8 cellular contexts compared by ENCODE assay signal in genomic region chr10:71213761-71214440, GRCh38. TPM values are rescaled to one million over a fixed set of nuclear protein-coding genes. Genes with fewer than 3 reads are reported as not detected.
DNase-seq lines count a peak whose midpoint lies in the region; ATAC-seq, FAIRE-seq and TF ChIP-seq lines count a peak whose summit lies in the region.

No MANE protein-coding gene starts in this region.

- DNase-seq in AG10803 (ENCODE audit: low read depth) (peak; percentile 94), LoVo (ENCODE audit: low spot score) (peak; percentile 38), H1 (ENCODE audit: low read depth in 1 of 2, low spot score in 2 of 2) (no peak), NCI-H1092 treated with DMSO at 0.1 percent for 48 hours (lab: John Stamatoyannopoulos, UW) (no peak), occipital lobe (lab: John Stamatoyannopoulos, UW) (no peak), SHP77 treated with DMSO at 0.1 percent for 48 hours (lab: John Stamatoyannopoulos, UW) (no peak)
- no peak for DNase-seq in naive thymus-derived CD8-positive, alpha-beta T cell
- no peak for DNase-seq in activated CD4-positive, CD25-positive, alpha-beta regulatory T cell treated with anti-CD3 and anti-CD28 coated beads, Interleukin-2, amount 50 U/mL, for 72 hours

- no peak overlapping the region for H4K8ac ChIP-seq in H1 (ENCODE audit: extremely low read depth, insufficient read depth, low read length)

- H3K18ac ChIP-seq in H1 (ENCODE audit: extremely low read depth, low read length) = peak overlapping the region; percentile 73; the same call in 1 of the 2 replicates

- H3K79me2 ChIP-seq in H1 (ENCODE audit: control insufficient read depth in 1 of 2, insufficient read depth in 2 of 2, low read length in 2 of 2) = peaks cover 0 to 42% of the 10 kb centered on the region in 2 experiments; a peak in 3 of 4 replicates

- no peaks in the 10 kb centered on the region for H3K36me3 Mint-ChIP-seq in naive thymus-derived CD8-positive, alpha-beta T cell

- no peak overlapping the region for H3K4ac ChIP-seq in H1 (replicated peaks; ENCODE audit: insufficient read length, low read depth, low read length)

- TF ChIP-seq POLR2A in H1 (IDR thresholded peaks at IDR 0.05; ENCODE audit: control extremely low read depth in 1 of 2, low read depth in 2 of 2, low read length in 2 of 2) = peak in 1 of 2 experiments; percentile 16; a peak in 1 of 3 replicates

- H3K9me3 ChIP-seq in H1 (ENCODE audit: insufficient read depth in 2 of 2, low read depth in 1 of 2, low read length in 1 of 2) = no peaks in the 10 kb centered on the region

- H3K23ac ChIP-seq in H1 (ENCODE audit: insufficient read length) = no peak overlapping the region

- H3K4me1 Mint-ChIP-seq in naive thymus-derived CD8-positive, alpha-beta T cell = peaks cover 3 to 33% (median 28%) of the 10 kb centered on the region in 4 donors

- H3K9me3 Mint-ChIP-seq in naive thymus-derived CD8-positive, alpha-beta T cell = peaks cover 0 to 2% (median 0%) of the 10 kb centered on the region in 9 donors

- POLR2A ChIA-PET in H1 (lab: Charles Lee; ENCODE audit: partially characterized antibody) = interaction anchor here (1.0 to 6.8 kb wide), 11 partner anchors 8 to 57 kb away, joined by 3 to 45 read pairs (median 4); no protein-coding TSS in a partner anchor
- POLR2A ChIA-PET in naive thymus-derived CD8-positive, alpha-beta T cell (lab: Charles Lee) = no interaction called here

- TF ChIP-seq RAD21 in H1 (IDR thresholded peaks at IDR 0.05 in 1 of 2, conservative IDR thresholded peaks at IDR 0.05 in 1 of 2; ENCODE audit: low read depth in 2 of 2, low read length in 2 of 2) = no peak

- no peak for TF ChIP-seq EP300 in H1 (IDR thresholded peaks at IDR 0.05; ENCODE audit: borderline replicate concordance in 1 of 2, low read depth in 2 of 2, low read length in 2 of 2)

- no peak overlapping the region for H2BK15ac ChIP-seq in H1 (ENCODE audit: low read length)

- peaks cover 24% of the 10 kb centered on the region; the same call in 1 of the 2 replicates for H3K23me2 ChIP-seq in H1 (ENCODE audit: low read depth, low read length)

- H3K27me3 Mint-ChIP-seq in naive thymus-derived CD8-positive, alpha-beta T cell = peaks cover 28 to 66% (median 50%) of the 10 kb centered on the region in 5 donors

- H3K36me3 ChIP-seq in H1 (ENCODE audit: control insufficient read depth in 2 of 4, insufficient read depth in 4 of 4, low read length in 3 of 4) = no peaks in the 10 kb centered on the region

- FAIRE-seq in H1 (lab: Jason Lieb, UNC) = no peak

- H3K56ac ChIP-seq in H1 (replicated peaks; ENCODE audit: insufficient read length, low read depth, low read length) = no peak overlapping the region

- peak overlapping the region in 1 of 10 donors; percentile 31 for H3K27ac Mint-ChIP-seq in naive thymus-derived CD8-positive, alpha-beta T cell

- H3K4me1 ChIP-seq in H1 (replicated peaks in 1 of 4; ENCODE audit: control insufficient read depth in 3 of 4, insufficient read depth in 4 of 4, low read length in 3 of 4) = peaks cover 22 to 60% (median 33%) of the 10 kb centered on the region in 4 experiments

- H2AK5ac ChIP-seq in H1 (ENCODE audit: low read depth, low read length) = 0 out of 2 replicates have a peak overlapping the region, but pooled peaks have one; percentile 77

- H2BK20ac ChIP-seq in H1 (ENCODE audit: low read length) = no peak overlapping the region

- H3K27me3 ChIP-seq in H1 (replicated peaks in 1 of 4; ENCODE audit: control insufficient read depth in 3 of 4, extremely low read depth in 1 of 4, insufficient read depth in 3 of 4, low read length in 3 of 4) = peaks cover 1 to 31% (median 23%) of the 10 kb centered on the region in 4 experiments

- no peak for TF ChIP-seq CTCF in AG10803 (conservative IDR thresholded peaks at IDR 0.05; ENCODE audit: low read length)
- no peak for TF ChIP-seq CTCF in H1 (IDR thresholded peaks at IDR 0.05; ENCODE audit: control extremely low read depth in 1 of 3, insufficient read depth in 1 of 3, low read depth in 1 of 3, low read length in 3 of 3)

- no peak for ATAC-seq in naive thymus-derived CD8-positive, alpha-beta T cell

- 2% methylated on average over 33 of the region's 33 CpGs; no CpG with 5 or more reads in 1 of the 2 experiments for WGBS in H1 (ENCODE audit: extremely low coverage in 1 of 2, insufficient coverage in 1 of 2, insufficient read length in 1 of 2, insufficient replicate concordance in 2 of 2, low coverage in 1 of 2, low lambda C conversion rate in 2 of 2, missing lambda C conversion rate in 1 of 2), 2 experiments

- peak overlapping the region; percentile 90 to 99 for H3K4me2 ChIP-seq in H1 (ENCODE audit: insufficient read depth in 1 of 2, low read depth in 2 of 2, low read length in 2 of 2)

- no peak overlapping the region for H2BK120ac ChIP-seq in H1 (replicated peaks; ENCODE audit: low read depth, low read length)

- no peak overlapping the region for H2BK5ac ChIP-seq in H1 (ENCODE audit: low read depth, low read length)

- CTCF ChIA-PET in H1 (lab: Charles Lee; ENCODE audit: partially characterized antibody) = interaction anchor here (0.9 to 12.3 kb wide), 8 partner anchors 45 to 311 kb away, joined by 3 to 138 read pairs (median 4); no protein-coding TSS in a partner anchor

- H3K9ac ChIP-seq in H1 (replicated peaks in 1 of 4; ENCODE audit: extremely low read depth in 1 of 4, low read depth in 3 of 4, low read length in 3 of 4) = peak overlapping the region in 2 of 4 experiments; percentile 21 to 45; a peak in 3 of 7 replicates

- H3K79me1 ChIP-seq in H1 (ENCODE audit: low read depth, low read length) = peaks cover 4% of the 10 kb centered on the region

- H3K4me3 Mint-ChIP-seq in naive thymus-derived CD8-positive, alpha-beta T cell = peak overlapping the region; percentile 25 to 82 (median 56)

- H2AFZ ChIP-seq in H1 (ENCODE audit: low read length) = no peak overlapping the region

- H3K14ac ChIP-seq in H1 (ENCODE audit: insufficient read length) = no peak overlapping the region

- H4K91ac ChIP-seq in H1 (replicated peaks; ENCODE audit: insufficient read length, low read length) = no peak overlapping the region

- no peak overlapping the region for H3K27ac ChIP-seq in H1 (ENCODE audit: low read depth, low read length)

- H3K4me3 ChIP-seq in AG10803 (ENCODE audit: low read length) (peak overlapping the region; percentile 74), H1 (ENCODE audit: extremely low read depth in 1 of 4, insufficient read depth in 2 of 4, low read depth in 3 of 4, low read length in 4 of 4) (peak overlapping the region; percentile 65 to 91 (median 78))

- H2BK12ac ChIP-seq in H1 (ENCODE audit: low read depth, low read length) = 0 out of 2 replicates have a peak overlapping the region, but pooled peaks have one; percentile 84

- peaks cover 1 to 3% of the 10 kb centered on the region in 2 experiments for H4K20me1 ChIP-seq in H1 (replicated peaks in 1 of 2; ENCODE audit: control insufficient read depth in 1 of 2, insufficient read depth in 2 of 2, low read length in 2 of 2)

- H4K5ac ChIP-seq in H1 (ENCODE audit: insufficient read length, low read depth, low read length) = no peak overlapping the region

TF ChIP-seq in H1, 55 proteins besides CTCF, POLR2A, EP300 and RAD21:
- TF ChIP-seq JUN (IDR thresholded peaks at IDR 0.05; ENCODE audit: low read depth, low read length) (no peak), SIN3A (conservative IDR thresholded peaks at IDR 0.05 in 1 of 2, IDR thresholded peaks at IDR 0.05 in 1 of 2; ENCODE audit: low read depth in 1 of 2, low read length in 2 of 2) (0 out of 4 replicates have a peak, but pooled peaks of 1 of the 2 experiments have one; percentile 39)
TF ChIP-seq in H1: peak in this region for 1.

RNA-seq across cellular contexts. Expression of gene UNC5B, which starts 1.5 kb away (rescaled TPM):
- 31.8 and 31.9 TPM in 2 replicates for total RNA-seq in H1 (2021; fragmentation: NEBNext Ultra II Directional; extraction: Animal tissue kit (Norgen Biotek cat#: 25700))
- polyA plus RNA-seq in H1 (2011; rRNA removed) = 27.9 and 34.1 TPM in 2 replicates
- 22.8 TPM for polyA plus RNA-seq in H1 (2011; cell fraction: cytosol; rRNA removed)
- polyA plus RNA-seq in H1 (2011; cell fraction: nucleus; rRNA removed) = 58.1 TPM
- 22.2 to 30.2 TPM (median 28.1 TPM) in 4 replicates for polyA plus RNA-seq in H1 (2012, experiment 1 of 2)
- polyA plus RNA-seq in H1 (2012, experiment 2 of 2) = 28.3 TPM
- polyA plus RNA-seq in H1 (2013, experiment 1 of 2) = 22.6 TPM
- 24.0 TPM for polyA plus RNA-seq in H1 (2013, experiment 2 of 2)
- 22.2 and 22.8 TPM in 2 replicates for polyA minus RNA-seq in H1 (2011; rRNA and poly(A)+ RNA removed)
- 16.0 TPM for polyA minus RNA-seq in H1 (2011; cell fraction: cytosol; rRNA and poly(A)+ RNA removed)
- polyA minus RNA-seq in H1 (2011; cell fraction: nucleus; rRNA and poly(A)+ RNA removed) = 19.1 TPM
- not detected for total RNA-seq in naive thymus-derived CD8-positive, alpha-beta T cell
- polyA plus RNA-seq in naive thymus-derived CD8-positive, alpha-beta T cell = under 1 TPM in 1 of 3 donors, not detected in 2; 0.03 TPM
- 3.9 TPM for total RNA-seq in occipital lobe

Comparison
In these comparisons a context has a peak if more than half of its experiments do, and no peak if none do; other contexts are left out.
1. DNase-seq: peak in AG10803 (single experiment) and LoVo (single experiment); none in H1 (0 of 2), naive thymus-derived CD8-positive, alpha-beta T cell (0 of 10), NCI-H1092 treated with DMSO at 0.1 percent for 48 hours (single experiment), occipital lobe (single experiment), activated CD4-positive, CD25-positive, alpha-beta regulatory T cell treated with anti-CD3 and anti-CD28 coated beads, Interleukin-2, amount 50 U/mL, for 72 hours (single experiment) and SHP77 treated with DMSO at 0.1 percent for 48 hours (single experiment).